8 cellular contexts compared by ENCODE assay signal in the genomic region with DNA sequence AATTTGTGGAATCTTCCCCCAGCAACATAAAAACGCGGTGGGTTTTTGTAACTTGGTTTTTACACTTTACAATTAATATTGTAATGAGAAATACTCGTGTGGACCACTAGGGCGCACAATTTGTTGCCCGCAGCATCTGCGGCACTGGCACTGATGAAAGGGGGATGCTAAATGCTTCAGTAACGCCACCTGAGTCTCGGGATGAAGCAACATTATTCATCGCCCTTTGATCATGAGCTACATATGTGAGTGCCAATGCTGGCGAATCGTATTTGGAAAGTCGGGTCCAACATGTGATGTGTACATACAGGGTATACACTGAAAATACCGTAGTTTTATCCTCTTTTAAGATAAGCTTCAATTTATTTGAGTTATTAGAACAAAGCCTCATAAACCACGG. TPM values are rescaled to one million over a fixed set of nuclear protein-coding genes. Genes with fewer than 3 reads are reported as not detected.
DNase-seq lines count a peak whose midpoint lies in the region; ATAC-seq and TF ChIP-seq lines count a peak whose summit lies in the region.

No MANE protein-coding gene starts in this region.

- H3K9me3 ChIP-seq in GM23248 (ENCODE audit: low read depth) (no peaks in the 10 kb centered on the region), upper lobe of left lung (no peaks in the 10 kb centered on the region)

- H3K4me3 Mint-ChIP-seq in naive thymus-derived CD8-positive, alpha-beta T cell = peak overlapping the region in 2 of 10 donors; percentile 3 to 21

- H3K4me1 Mint-ChIP-seq in naive thymus-derived CD8-positive, alpha-beta T cell = peaks cover 0 to 5% (median 2%) of the 10 kb centered on the region in 4 donors

- TF ChIP-seq CTCF in upper lobe of left lung (IDR thresholded peaks at IDR 0.05) = peak; percentile 20 to 64 (median 44)

- H3K79me2 ChIP-seq in GM23248 (ENCODE audit: insufficient read depth) = no peaks in the 10 kb centered on the region

- no peaks in the 10 kb centered on the region for H3K27me3 ChIP-seq in GM23248 (replicated peaks; ENCODE audit: insufficient read depth)
- H3K27me3 ChIP-seq in upper lobe of left lung = no peaks in the 10 kb centered on the region

- WGBS in GM23248 (ENCODE audit: low coverage in 1 of 2, low lambda C conversion rate in 2 of 2, missing lambda C conversion rate in 2 of 2), 2 experiments = 37 to 41% methylated on average over 14 of the region's 14 CpGs
- WGBS in upper lobe of left lung, 2 donors = 47 to 48% methylated on average over 14 of the region's 14 CpGs

- H4K20me1 ChIP-seq in GM23248 (ENCODE audit: insufficient read depth) = no peaks in the 10 kb centered on the region

- POLR2A ChIA-PET in naive thymus-derived CD8-positive, alpha-beta T cell (lab: Charles Lee) = interaction anchor here (1.1 to 3.3 kb wide), 5 partner anchors 32 to 241 kb away, joined by 3 to 18 read pairs (median 7); a partner anchor contains a TSS

- H3K36me3 Mint-ChIP-seq in naive thymus-derived CD8-positive, alpha-beta T cell = no peaks in the 10 kb centered on the region

- peak; percentile 26 for DNase-seq in EH (ENCODE audit: low read depth)
- DNase-seq in GM23248 = peak; percentile 62
- peak; percentile 21 for DNase-seq in NCI-H1694 (lab: John Stamatoyannopoulos, UW)
- DNase-seq in activated CD4-positive, alpha-beta T cell treated with anti-CD3 and anti-CD28 coated beads, Interleukin-2, amount 50 U/mL, for 1 hour = peak; percentile 53
- DNase-seq in effector CD8-positive, alpha-beta T cell (lab: John Stamatoyannopoulos, UW) = peak; percentile 29
- DNase-seq in naive thymus-derived CD8-positive, alpha-beta T cell = peak; percentile 23 to 79 (median 56)
- DNase-seq in upper lobe of left lung = peak in 1 of 2 donors; percentile 29
- no peak for DNase-seq in GDM1 (lab: John Stamatoyannopoulos, UW)

- no peaks in the 10 kb centered on the region for H3F3A ChIP-seq in GM23248 (ENCODE audit: insufficient read depth)

- peaks cover 0 to 3% (median 0%) of the 10 kb centered on the region in 5 donors for H3K27me3 Mint-ChIP-seq in naive thymus-derived CD8-positive, alpha-beta T cell

- H3K36me3 ChIP-seq in GM23248 (ENCODE audit: low read depth) = no peaks in the 10 kb centered on the region
- H3K36me3 ChIP-seq in upper lobe of left lung = no peaks in the 10 kb centered on the region

- H3K27ac Mint-ChIP-seq in naive thymus-derived CD8-positive, alpha-beta T cell = peak overlapping the region in 4 of 10 donors; percentile 26 to 67 (median 56)

- in situ Hi-C loops in GM23248 (cut with MboI) = no loop called here

- no peak for TF ChIP-seq EP300 in upper lobe of left lung (IDR thresholded peaks at IDR 0.05)

- H3K9me3 Mint-ChIP-seq in naive thymus-derived CD8-positive, alpha-beta T cell = no peaks in the 10 kb centered on the region

- H3K4me3 ChIP-seq in GM23248 (no peak overlapping the region), upper lobe of left lung (no peak overlapping the region)

- ATAC-seq in naive thymus-derived CD8-positive, alpha-beta T cell = peak; percentile 92 to 98
- peak in 1 of 2 donors; percentile 67 for ATAC-seq in upper lobe of left lung (ENCODE audit: low FRiP score in 2 of 2)

- H3K27ac ChIP-seq in GM23248 (no peak overlapping the region), upper lobe of left lung (no peak overlapping the region)

- TF ChIP-seq POLR2A in upper lobe of left lung (IDR thresholded peaks at IDR 0.05) = no peak

- no peak overlapping the region for H3K9ac ChIP-seq in GM23248

- H3K4me2 ChIP-seq in GM23248 (ENCODE audit: unreplicated experiment) = peak overlapping the region; percentile 14

- no peaks in the 10 kb centered on the region for H3K4me1 ChIP-seq in GM23248 (ENCODE audit: insufficient read depth)
- peaks cover 0 to 3% (median 0%) of the 10 kb centered on the region in 4 donors for H3K4me1 ChIP-seq in upper lobe of left lung

- no peaks in the 10 kb centered on the region for H3K9me2 ChIP-seq in GM23248 (ENCODE audit: insufficient read depth)

- H2AFZ ChIP-seq in GM23248 = peak overlapping the region; percentile 53; the same call in 1 of the 2 replicates

RNA-seq across cellular contexts. Expression of a gene that starts 34.2 kb away (rescaled TPM):
- 21.5 and 21.9 TPM in 2 replicates for total RNA-seq in GM23248 (2014; rRNA removed; shearing (Covaris generic))
- polyA plus RNA-seq in GM23248 (2016; fragmentation: Nextera tagmentation; extraction: Ambion mirVana) = 86.5 and 88.0 TPM in 2 replicates
- 10 to 100 TPM; 35.8 to 36.8 TPM for total RNA-seq in naive thymus-derived CD8-positive, alpha-beta T cell
- 10 to 100 TPM; 31.4 to 52.6 (median 49.3) TPM for polyA plus RNA-seq in naive thymus-derived CD8-positive, alpha-beta T cell
- total RNA-seq in upper lobe of left lung = 10 to 100 TPM in 5 of 6 donors, 1 to 10 TPM in 1; 9.4 to 35.3 (median 25.6) TPM
